13 cellular contexts compared by ENCODE assay signal in genomic region chr1:153928245-153928644, GRCh38. TPM values are rescaled to one million over a fixed set of nuclear protein-coding genes. Genes with fewer than 3 reads are reported as not detected.
DNase-seq lines count a peak whose midpoint lies in the region; ATAC-seq and TF ChIP-seq lines count a peak whose summit lies in the region.
"Had no signal": no experiment of that assay in that cellular context is flagged by ENCODE, and none has a peak within 500 bp of the region (broad histone marks: within the 10 kb centered on the region; RNA-seq: fewer than 3 reads in every experiment).

No MANE protein-coding gene starts in this region.

- WGBS in suprapubic skin: 76% methylated on average over 1 of the region's 1 CpG

- H3K36me3 Mint-ChIP-seq in activated naive CD8-positive, alpha-beta T cell treated with anti-CD3 and anti-CD28 coated beads for 36 hours: peaks cover 12% of the 10 kb centered on the region

- no peak for TF ChIP-seq POLR2A in suprapubic skin (IDR thresholded peaks at IDR 0.05)

- no peaks in the 10 kb centered on the region for H3K27me3 Mint-ChIP-seq in activated naive CD8-positive, alpha-beta T cell treated with anti-CD3 and anti-CD28 coated beads for 36 hours

- H3K27ac ChIP-seq in ACC112 (ENCODE audit: low read depth, low read length) (peak overlapping the region; percentile 32), suprapubic skin (no peak overlapping the region)

- peak overlapping the region; percentile 53 for H3K27ac Mint-ChIP-seq in activated naive CD8-positive, alpha-beta T cell treated with anti-CD3 and anti-CD28 coated beads for 36 hours

- DNase-seq in GM12865 (ENCODE audit: low read depth) (peak; percentile 64), midbrain (lab: John Stamatoyannopoulos, UW) (peak; percentile 39), NCI-H446 (lab: John Stamatoyannopoulos, UW) (no peak), suprapubic skin (ENCODE audit: low spot score in 2 of 2) (no peak)
- no peak for DNase-seq in activated naive CD8-positive, alpha-beta T cell treated with anti-CD3 and anti-CD28 coated beads for 36 hours
- DNase-seq: activated CD4-positive, CD25-positive, alpha-beta regulatory T cell treated with anti-CD3 and anti-CD28 coated beads, Interleukin-2, amount 50 U/mL, for 72 hours; NCI-H1694 treated with DMSO at 0.1 percent for 48 hours; NCI-H82; stimulated activated CD4-positive, alpha-beta T cell treated with anti-CD3 and anti-CD28 coated beads, Interleukin-4, amount 100 ng/mL, for 24 hours had no signal

- no peaks in the 10 kb centered on the region for H3K79me2 ChIP-seq in ACC112 (ENCODE audit: control insufficient read depth, insufficient read depth, low read length, unreplicated experiment)

- no peaks in the 10 kb centered on the region for H3K36me3 ChIP-seq in ACC112 (ENCODE audit: insufficient read depth, low read length)
- H3K36me3 ChIP-seq in suprapubic skin: peaks cover 27% of the 10 kb centered on the region

- peaks cover 12% of the 10 kb centered on the region for H3K4me1 ChIP-seq in ACC112 (ENCODE audit: control insufficient read depth, insufficient read depth, low read length, unreplicated experiment)
- H3K4me1 ChIP-seq in suprapubic skin: peaks cover 16% of the 10 kb centered on the region

- H3K4me3 Mint-ChIP-seq in activated naive CD8-positive, alpha-beta T cell treated with anti-CD3 and anti-CD28 coated beads for 36 hours: no peak overlapping the region

- TF ChIP-seq CTCF in GM12865 (IDR thresholded peaks at IDR 0.05; ENCODE audit: insufficient read depth, low read depth, low read length, missing control alignments): no peak
- TF ChIP-seq CTCF in suprapubic skin (IDR thresholded peaks at IDR 0.05): no peak

- no peaks in the 10 kb centered on the region for H3K9me3 Mint-ChIP-seq in activated naive CD8-positive, alpha-beta T cell treated with anti-CD3 and anti-CD28 coated beads for 36 hours
- H3K9me3 Mint-ChIP-seq: activated naive CD4-positive, alpha-beta T cell treated with anti-CD3 and anti-CD28 coated beads, Interleukin-2, amount 50 U/mL, for 72 hours had no signal

- H3K4me3 ChIP-seq in ACC112 (ENCODE audit: low read depth, low read length): no peak overlapping the region
- H3K4me3 ChIP-seq in GM12865 (ENCODE audit: low read depth, low read length): no peak overlapping the region
- no peak overlapping the region for H3K4me3 ChIP-seq in suprapubic skin

- H3K9me3 ChIP-seq in suprapubic skin: no peaks in the 10 kb centered on the region

- no peak for TF ChIP-seq EP300 in suprapubic skin (IDR thresholded peaks at IDR 0.05)

- peaks cover 16% of the 10 kb centered on the region for H3K4me1 Mint-ChIP-seq in activated naive CD8-positive, alpha-beta T cell treated with anti-CD3 and anti-CD28 coated beads for 36 hours

- H2AFZ ChIP-seq in ACC112 (ENCODE audit: low read length, unreplicated experiment): no peak overlapping the region

- no peaks in the 10 kb centered on the region for H3K27me3 ChIP-seq in ACC112 (ENCODE audit: insufficient read depth, low read length)
- H3K27me3 ChIP-seq in suprapubic skin: no peaks in the 10 kb centered on the region

- ATAC-seq in HG02642 (IDR thresholded peaks at IDR 0.05; ENCODE audit: poor library complexity, unreplicated experiment): no peak
- ATAC-seq in GM19023 (IDR thresholded peaks at IDR 0.05; ENCODE audit: unreplicated experiment): no peak

RNA-seq across cellular contexts. Expression of gene GATAD2B, which starts 5.5 kb away (rescaled TPM):
- total RNA-seq in activated naive CD8-positive, alpha-beta T cell treated with anti-CD3 and anti-CD28 coated beads for 36 hours: 10 to 100 TPM; 49.4 to 53.1 TPM
- total RNA-seq in suprapubic skin: 10 to 100 TPM; 25.5 to 64.5 (median 37.1) TPM

RNA-seq across cellular contexts. Expression of gene DENND4B, which starts 18.3 kb away (rescaled TPM):
- 10 to 100 TPM; 90.2 to 91.4 TPM for total RNA-seq in activated naive CD8-positive, alpha-beta T cell treated with anti-CD3 and anti-CD28 coated beads for 36 hours
- total RNA-seq in suprapubic skin: 10 to 100 TPM; 20.0 to 45.1 (median 31.0) TPM

RNA-seq across cellular contexts. Expression of gene CRTC2, which starts 30.2 kb away (rescaled TPM):
- 10 to 100 TPM; 56.4 to 67.0 TPM for total RNA-seq in activated naive CD8-positive, alpha-beta T cell treated with anti-CD3 and anti-CD28 coated beads for 36 hours
- total RNA-seq in suprapubic skin: 10 to 100 TPM; 19.3 to 36.2 (median 24.5) TPM

RNA-seq across cellular contexts. Expression of gene SLC39A1, which starts 35.1 kb away (rescaled TPM):
- total RNA-seq in activated naive CD8-positive, alpha-beta T cell treated with anti-CD3 and anti-CD28 coated beads for 36 hours: 10 to 100 TPM; 60.6 to 63.1 TPM
- total RNA-seq in suprapubic skin: 10 to 100 TPM; 60.0 to 79.5 (median 69.6) TPM

RNA-seq across cellular contexts. Expression of gene CREB3L4, which starts 39.5 kb away (rescaled TPM):
- total RNA-seq in activated naive CD8-positive, alpha-beta T cell treated with anti-CD3 and anti-CD28 coated beads for 36 hours: 1 to 10 TPM; 6.8 to 7.3 TPM
- 10 to 100 TPM; 16.6 to 41.0 (median 20.3) TPM for total RNA-seq in suprapubic skin

Comparison
In these comparisons a context has a peak if more than half of its experiments do, and no peak if none do; other contexts are left out.
1. DNase-seq: peak in GM12865 (single experiment) and midbrain (single experiment); none in activated naive CD8-positive, alpha-beta T cell treated with anti-CD3 and anti-CD28 coated beads for 36 hours (single experiment), NCI-H446 (0 of 2) and suprapubic skin (0 of 2).